In the genomic region with DNA sequence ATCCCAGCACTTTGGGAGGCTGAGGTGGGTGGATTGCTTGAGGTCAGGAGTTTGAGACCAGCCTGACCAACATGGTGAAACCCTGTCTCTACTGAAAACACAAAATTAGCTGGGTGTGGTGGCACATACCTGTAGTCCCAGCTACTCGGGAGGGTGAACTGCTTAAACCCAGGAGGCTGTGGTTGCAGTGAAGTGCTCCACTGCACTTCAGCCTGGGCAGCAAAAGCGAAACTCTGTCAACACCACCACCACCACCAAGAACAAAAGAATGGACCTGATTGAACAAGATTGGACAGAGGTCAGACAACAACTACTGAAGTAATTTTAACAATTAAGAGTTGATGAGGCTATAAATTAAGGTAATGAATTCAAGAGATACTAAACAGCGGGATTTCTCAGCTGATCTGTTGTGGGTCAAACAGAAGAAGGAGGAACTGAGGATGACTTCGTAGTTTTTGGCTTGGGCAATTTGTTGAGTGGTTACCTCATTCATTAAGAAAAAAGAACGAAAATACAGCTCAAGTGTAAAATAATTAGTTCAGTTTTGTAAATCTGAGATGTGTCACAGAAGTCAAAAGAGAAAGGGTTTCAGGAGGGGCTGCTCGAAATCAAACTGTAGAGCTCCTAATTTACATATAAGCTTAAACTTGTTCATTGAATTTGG, we compare ENCODE assay signal across 1 cellular context.
TF ChIP-seq lines count a peak whose summit lies in the region.

No MANE protein-coding gene starts in this region.

TF ChIP-seq in HCT116, 20 proteins besides CTCF, POLR2A, EP300 and RAD21:
- TF ChIP-seq ZFX (IDR thresholded peaks at IDR 0.05) = no peak
- TF ChIP-seq SP1 (IDR thresholded peaks at IDR 0.05; ENCODE audit: low read depth) = no peak
- TF ChIP-seq YY1 (IDR thresholded peaks at IDR 0.05; ENCODE audit: extremely low read depth, insufficient replicate concordance, low read depth, low read length) = no peak
- TF ChIP-seq ZNF274 (IDR thresholded peaks at IDR 0.05; ENCODE audit: low read depth, low read length) = no peak
- no peak for TF ChIP-seq ELF1 (IDR thresholded peaks at IDR 0.05; ENCODE audit: borderline replicate concordance, low read depth)
- no peak for TF ChIP-seq EZH2phosphoT487 (IDR thresholded peaks at IDR 0.05; ENCODE audit: borderline replicate concordance)
- no peak for TF ChIP-seq EZH2 (IDR thresholded peaks at IDR 0.05)
